ENCODE assay signal across 7 cellular contexts in the genomic region with DNA sequence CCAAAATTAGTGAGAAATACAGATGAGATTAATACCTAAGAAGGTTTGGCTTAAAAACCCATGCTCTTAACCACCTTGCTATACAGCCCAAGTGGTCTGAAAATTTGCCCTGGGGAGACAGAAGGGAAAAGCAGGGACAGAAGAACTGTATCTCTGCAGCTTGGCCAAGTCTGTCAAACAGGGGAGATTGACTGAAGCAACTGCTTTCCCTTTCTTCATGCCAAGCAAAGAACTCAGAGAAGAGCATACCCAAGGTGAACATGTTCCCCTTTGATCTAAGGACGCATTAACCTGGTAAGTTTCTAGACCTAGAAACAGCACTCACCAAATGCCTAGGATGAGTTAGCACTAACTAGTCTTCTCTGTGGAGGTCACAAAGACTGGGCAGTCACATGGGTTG.
"Had no signal": no experiment of that assay in that cellular context is flagged by ENCODE, and none has a peak within 500 bp of the region (broad histone marks: within the 10 kb centered on the region; RNA-seq: fewer than 3 reads in every experiment).

No MANE protein-coding gene starts in this region.

- H3K4me3 ChIP-seq: GM23338 had no signal

- H3K27ac ChIP-seq: HL-60 had no signal

- ATAC-seq: GM23338, HepG2 had no signal

- H3K9me3 Mint-ChIP-seq: GM23338, H9, IgD-negative memory B cell had no signal

- DNase-seq: H9, HCEC 1CT, KBM-7 had no signal

- H3K27ac Mint-ChIP-seq: GM23338, H9, IgD-negative memory B cell had no signal

- H3K4me3 Mint-ChIP-seq: GM23338, H9, IgD-negative memory B cell had no signal
